ENCODE assay signal across 17 cellular contexts in genomic region chr17:76695059-76695892, GRCh38. TPM values are rescaled to one million over a fixed set of nuclear protein-coding genes. Genes with fewer than 3 reads are reported as not detected.
DNase-seq lines count a peak whose midpoint lies in the region; ATAC-seq, FAIRE-seq and TF ChIP-seq lines count a peak whose summit lies in the region.
"Had no signal": no experiment of that assay in that cellular context is flagged by ENCODE, and none has a peak within 500 bp of the region (broad histone marks: within the 10 kb centered on the region; RNA-seq: fewer than 3 reads in every experiment).

No MANE protein-coding gene starts in this region.

- DNase-seq in RPMI8226 (peak; percentile 78), esophagus muscularis mucosa (ENCODE audit: extremely low spot score) (no peak), tibial artery (no peak), SHP77 treated with DMSO at 0.1 percent for 48 hours (lab: John Stamatoyannopoulos, UW) (no peak), upper lobe of right lung (no peak), HTR-8/SVneo (ENCODE audit: insufficient read length, low spot score) (no peak)
- DNase-seq: CD8-positive, alpha-beta T cell; cerebellar nuclear complex; erythroblast; GOT3; midbrain; stimulated activated CD4-positive, alpha-beta T cell treated with anti-CD3 and anti-CD28 coated beads, Interleukin-4, amount 100 ng/mL, for 1 hour; stimulated activated naive CD4-positive, alpha-beta T cell had no signal

- TF ChIP-seq EP300 in esophagus muscularis mucosa (IDR thresholded peaks at IDR 0.05): no peak

- intact Hi-C loops in esophagus muscularis mucosa (cut with DNase I) (no loop called here), tibial artery (cut with DNase I; ENCODE audit: low total_unique reads) (no loop called here), upper lobe of right lung (cut with DNase I) (no loop called here)

- H3K9me3 ChIP-seq in esophagus muscularis mucosa (no peaks in the 10 kb centered on the region), muscle layer of colon (ENCODE audit: low read length) (no peaks in the 10 kb centered on the region), tibial artery (no peaks in the 10 kb centered on the region), upper lobe of right lung (no peaks in the 10 kb centered on the region)
- H3K9me3 ChIP-seq: psoas muscle had no signal

- H3K27ac ChIP-seq in esophagus muscularis mucosa (replicated peaks in 1 of 4) (peak overlapping the region; percentile 89 to 96 (median 93)), muscle layer of colon (ENCODE audit: low read depth, low read length) (peak overlapping the region; percentile 83), tibial artery (peak overlapping the region; percentile 85 to 89), upper lobe of right lung (no peak overlapping the region)
- H3K27ac ChIP-seq: HL-60 had no signal

- TF ChIP-seq CTCF in esophagus muscularis mucosa (IDR thresholded peaks at IDR 0.05) (no peak), tibial artery (IDR thresholded peaks at IDR 0.05) (no peak), upper lobe of right lung (IDR thresholded peaks at IDR 0.05) (no peak)

- no peak for TF ChIP-seq POLR2A in esophagus muscularis mucosa (IDR thresholded peaks at IDR 0.05; ENCODE audit: low read depth)

- H3K4me3 ChIP-seq in esophagus muscularis mucosa: peak overlapping the region in 2 of 4 donors; percentile 9 to 21
- peak overlapping the region in 1 of 2 donors; percentile 10 for H3K4me3 ChIP-seq in muscle layer of colon (ENCODE audit: low read depth in 1 of 2, low read length in 2 of 2)
- H3K4me3 ChIP-seq in tibial artery: peak overlapping the region in 1 of 2 donors; percentile 16
- H3K4me3 ChIP-seq in upper lobe of right lung: no peak overlapping the region
- H3K4me3 ChIP-seq: psoas muscle had no signal

- H3K9ac ChIP-seq in muscle layer of colon (ENCODE audit: low read length): no peak overlapping the region

- H3K4me1 ChIP-seq in esophagus muscularis mucosa: peaks cover 93 to 97% (median 94%) of the 10 kb centered on the region in 4 donors
- H3K4me1 ChIP-seq in muscle layer of colon (ENCODE audit: insufficient read depth, low read length): peaks cover 71% of the 10 kb centered on the region
- peaks cover 4 to 91% (median 68%) of the 10 kb centered on the region in 4 donors for H3K4me1 ChIP-seq in tibial artery
- H3K4me1 ChIP-seq in upper lobe of right lung: peaks cover 54% of the 10 kb centered on the region

- no peaks in the 10 kb centered on the region for H3K27me3 ChIP-seq in esophagus muscularis mucosa
- H3K27me3 ChIP-seq in muscle layer of colon (ENCODE audit: control insufficient read depth in 1 of 2, insufficient read depth in 2 of 2, low read length in 2 of 2): no peaks in the 10 kb centered on the region
- H3K27me3 ChIP-seq in tibial artery: no peaks in the 10 kb centered on the region
- H3K27me3 ChIP-seq in upper lobe of right lung: no peaks in the 10 kb centered on the region

- WGBS in esophagus muscularis mucosa: 66% methylated on average over 16 of the region's 16 CpGs

- no peak for FAIRE-seq in HTR-8/SVneo (lab: Jason Lieb, UNC)

- no peak for ATAC-seq in upper lobe of right lung
- ATAC-seq: activated naive CD4-positive, alpha-beta T cell treated with anti-CD3 and anti-CD28 coated beads, Interleukin-2, amount 50 U/mL, for 72 hours; CD8-positive, alpha-beta T cell; psoas muscle had no signal

- H3K36me3 ChIP-seq in esophagus muscularis mucosa (peaks cover 0 to 4% (median 0%) of the 10 kb centered on the region in 4 donors), muscle layer of colon (ENCODE audit: insufficient read depth, low read length) (no peaks in the 10 kb centered on the region), tibial artery (no peaks in the 10 kb centered on the region), upper lobe of right lung (no peaks in the 10 kb centered on the region)

RNA-seq across cellular contexts. Expression of gene MXRA7, which starts 15.5 kb away (rescaled TPM):
- total RNA-seq in esophagus muscularis mucosa (100 to 1,000 TPM; 405 to 422 (median 411) TPM), upper lobe of right lung (159 TPM)

RNA-seq across cellular contexts. Expression of gene JMJD6, which starts 31.1 kb away (rescaled TPM):
- total RNA-seq in esophagus muscularis mucosa (10 to 100 TPM; 29.5 to 54.5 (median 49.5) TPM), upper lobe of right lung (29.6 TPM)

RNA-seq across cellular contexts. Expression of gene METTL23, which starts 31.4 kb away (rescaled TPM):
- total RNA-seq in esophagus muscularis mucosa (10 to 100 TPM; 18.3 to 29.7 (median 23.0) TPM), upper lobe of right lung (31.6 TPM)

RNA-seq across cellular contexts. Expression of gene SRSF2, which starts 41.9 kb away (rescaled TPM):
- total RNA-seq in esophagus muscularis mucosa: 100 to 1,000 TPM; 133 to 173 (median 157) TPM
- 145 TPM for total RNA-seq in upper lobe of right lung

RNA-seq across cellular contexts. Expression of gene MFSD11, which starts 42.6 kb away (rescaled TPM):
- total RNA-seq in esophagus muscularis mucosa: 10 to 100 TPM; 17.1 to 22.4 (median 18.8) TPM
- total RNA-seq in upper lobe of right lung: 32.3 TPM
